Comparison of ENCODE assay signal across 1 cellular context in the genomic region with DNA sequence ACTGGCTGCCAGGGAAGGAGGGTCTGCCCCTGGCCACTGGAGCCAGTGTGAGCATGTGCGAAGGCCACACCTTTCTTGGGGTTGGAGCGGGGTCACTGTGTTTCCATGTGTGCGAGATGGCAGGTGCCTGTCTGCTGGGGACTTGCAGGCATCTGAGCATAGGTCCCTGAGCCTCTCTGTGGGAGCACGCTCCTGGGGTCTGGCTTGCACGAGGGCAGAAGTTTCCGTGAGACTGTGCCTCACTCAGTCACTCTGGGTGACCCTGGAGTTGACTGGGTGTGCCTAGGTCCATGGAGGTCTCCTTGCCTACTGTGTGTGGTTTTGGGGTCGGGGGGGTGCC.
TF ChIP-seq lines count a peak whose summit lies in the region.

No MANE protein-coding gene starts in this region.

TF ChIP-seq in HCT116, 20 proteins besides CTCF, POLR2A, EP300 and RAD21:
- no peak for TF ChIP-seq SP1 (IDR thresholded peaks at IDR 0.05; ENCODE audit: low read depth)
- no peak for TF ChIP-seq ZFX (IDR thresholded peaks at IDR 0.05)
- TF ChIP-seq YY1 (IDR thresholded peaks at IDR 0.05; ENCODE audit: extremely low read depth, insufficient replicate concordance, low read depth, low read length), result no peak
- TF ChIP-seq EZH2 (IDR thresholded peaks at IDR 0.05), result no peak
- TF ChIP-seq EZH2phosphoT487 (IDR thresholded peaks at IDR 0.05; ENCODE audit: borderline replicate concordance), result no peak
- TF ChIP-seq, protein P1, sequence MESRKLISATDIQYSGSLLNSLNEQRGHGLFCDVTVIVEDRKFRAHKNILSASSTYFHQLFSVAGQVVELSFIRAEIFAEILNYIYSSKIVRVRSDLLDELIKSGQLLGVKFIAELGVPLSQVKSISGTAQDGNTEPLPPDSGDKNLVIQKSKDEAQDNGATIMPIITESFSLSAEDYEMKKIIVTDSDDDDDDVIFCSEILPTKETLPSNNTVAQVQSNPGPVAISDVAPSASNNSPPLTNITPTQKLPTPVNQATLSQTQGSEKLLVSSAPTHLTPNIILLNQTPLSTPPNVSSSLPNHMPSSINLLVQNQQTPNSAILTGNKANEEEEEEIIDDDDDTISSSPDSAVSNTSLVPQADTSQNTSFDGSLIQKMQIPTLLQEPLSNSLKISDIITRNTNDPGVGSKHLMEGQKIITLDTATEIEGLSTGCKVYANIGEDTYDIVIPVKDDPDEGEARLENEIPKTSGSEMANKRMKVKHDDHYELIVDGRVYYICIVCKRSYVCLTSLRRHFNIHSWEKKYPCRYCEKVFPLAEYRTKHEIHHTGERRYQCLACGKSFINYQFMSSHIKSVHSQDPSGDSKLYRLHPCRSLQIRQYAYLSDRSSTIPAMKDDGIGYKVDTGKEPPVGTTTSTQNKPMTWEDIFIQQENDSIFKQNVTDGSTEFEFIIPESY (IDR thresholded peaks at IDR 0.05; ENCODE audit: extremely low read depth, insufficient replicate concordance, low read length), result no peak
- no peak for TF ChIP-seq CEBPB (IDR thresholded peaks at IDR 0.05; ENCODE audit: low read depth)
- TF ChIP-seq, protein P2, sequence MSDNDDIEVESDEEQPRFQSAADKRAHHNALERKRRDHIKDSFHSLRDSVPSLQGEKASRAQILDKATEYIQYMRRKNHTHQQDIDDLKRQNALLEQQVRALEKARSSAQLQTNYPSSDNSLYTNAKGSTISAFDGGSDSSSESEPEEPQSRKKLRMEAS (IDR thresholded peaks at IDR 0.05), result no peak
- no peak for TF ChIP-seq SIN3A (IDR thresholded peaks at IDR 0.05; ENCODE audit: low read depth)
- TF ChIP-seq, protein P3, sequence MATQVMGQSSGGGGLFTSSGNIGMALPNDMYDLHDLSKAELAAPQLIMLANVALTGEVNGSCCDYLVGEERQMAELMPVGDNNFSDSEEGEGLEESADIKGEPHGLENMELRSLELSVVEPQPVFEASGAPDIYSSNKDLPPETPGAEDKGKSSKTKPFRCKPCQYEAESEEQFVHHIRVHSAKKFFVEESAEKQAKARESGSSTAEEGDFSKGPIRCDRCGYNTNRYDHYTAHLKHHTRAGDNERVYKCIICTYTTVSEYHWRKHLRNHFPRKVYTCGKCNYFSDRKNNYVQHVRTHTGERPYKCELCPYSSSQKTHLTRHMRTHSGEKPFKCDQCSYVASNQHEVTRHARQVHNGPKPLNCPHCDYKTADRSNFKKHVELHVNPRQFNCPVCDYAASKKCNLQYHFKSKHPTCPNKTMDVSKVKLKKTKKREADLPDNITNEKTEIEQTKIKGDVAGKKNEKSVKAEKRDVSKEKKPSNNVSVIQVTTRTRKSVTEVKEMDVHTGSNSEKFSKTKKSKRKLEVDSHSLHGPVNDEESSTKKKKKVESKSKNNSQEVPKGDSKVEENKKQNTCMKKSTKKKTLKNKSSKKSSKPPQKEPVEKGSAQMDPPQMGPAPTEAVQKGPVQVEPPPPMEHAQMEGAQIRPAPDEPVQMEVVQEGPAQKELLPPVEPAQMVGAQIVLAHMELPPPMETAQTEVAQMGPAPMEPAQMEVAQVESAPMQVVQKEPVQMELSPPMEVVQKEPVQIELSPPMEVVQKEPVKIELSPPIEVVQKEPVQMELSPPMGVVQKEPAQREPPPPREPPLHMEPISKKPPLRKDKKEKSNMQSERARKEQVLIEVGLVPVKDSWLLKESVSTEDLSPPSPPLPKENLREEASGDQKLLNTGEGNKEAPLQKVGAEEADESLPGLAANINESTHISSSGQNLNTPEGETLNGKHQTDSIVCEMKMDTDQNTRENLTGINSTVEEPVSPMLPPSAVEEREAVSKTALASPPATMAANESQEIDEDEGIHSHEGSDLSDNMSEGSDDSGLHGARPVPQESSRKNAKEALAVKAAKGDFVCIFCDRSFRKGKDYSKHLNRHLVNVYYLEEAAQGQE (IDR thresholded peaks at IDR 0.05; ENCODE audit: low read depth), result no peak
- TF ChIP-seq TCF7L2 (IDR thresholded peaks at IDR 0.05; ENCODE audit: borderline replicate concordance, extremely low read depth, insufficient read depth, insufficient read length), result no peak
- no peak for TF ChIP-seq ELF1 (IDR thresholded peaks at IDR 0.05; ENCODE audit: borderline replicate concordance, low read depth)
- no peak for TF ChIP-seq FOSL1 (IDR thresholded peaks at IDR 0.05; ENCODE audit: low read depth)
- TF ChIP-seq, protein P4, sequence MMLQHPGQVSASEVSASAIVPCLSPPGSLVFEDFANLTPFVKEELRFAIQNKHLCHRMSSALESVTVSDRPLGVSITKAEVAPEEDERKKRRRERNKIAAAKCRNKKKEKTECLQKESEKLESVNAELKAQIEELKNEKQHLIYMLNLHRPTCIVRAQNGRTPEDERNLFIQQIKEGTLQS (IDR thresholded peaks at IDR 0.05), result no peak
TF ChIP-seq in HCT116: peak in this region for 0.
